In genomic region chr3:59161048-59161447, GRCh38 we compare ENCODE assay signal across 24 cellular contexts.
"Had no signal": no experiment of that assay in that cellular context is flagged by ENCODE, and none has a peak within 500 bp of the region (broad histone marks: within the 10 kb centered on the region; RNA-seq: fewer than 3 reads in every experiment).

No MANE protein-coding gene starts in this region.

- H3K4me1 ChIP-seq: gastrocnemius medialis, heart right ventricle, left lung, lower lobe of right lung had no signal

- H3K27ac ChIP-seq: coronary artery, dorsolateral prefrontal cortex, gastrocnemius medialis, heart right ventricle, left lung, lower lobe of right lung had no signal

- H3K9me3 ChIP-seq: esophagus squamous epithelium, gastrocnemius medialis, heart right ventricle, left lung, lower lobe of right lung, mucosa of descending colon had no signal

- ATAC-seq: gastrocnemius medialis, heart right ventricle, left cardiac atrium, left lung, left ventricle myocardium superior, lower lobe of right lung, mucosa of descending colon had no signal

- H3K4me3 ChIP-seq: coronary artery, dorsolateral prefrontal cortex, esophagus squamous epithelium, gastrocnemius medialis, heart right ventricle, left lung, lower lobe of right lung, mucosa of descending colon had no signal

- DNase-seq: dermis blood vessel endothelial cell; dorsolateral prefrontal cortex; effector CD4-positive, alpha-beta T cell; effector memory CD4-positive, alpha-beta T cell; esophagus squamous epithelium; foreskin fibroblast; foreskin melanocyte; gastrocnemius medialis; glutamatergic neuron; head of caudate nucleus; heart right ventricle; hippocampal formation; left cardiac atrium; left lung; left ventricle myocardium superior; lower lobe of right lung; mesenchymal stem cell; mucosa of descending colon; naive B cell had no signal

- H3K36me3 ChIP-seq: esophagus squamous epithelium, gastrocnemius medialis, heart right ventricle, left lung, lower lobe of right lung had no signal

- FAIRE-seq: colon, endothelial cell of umbilical vein, islet of Langerhans, keratinocyte had no signal

- H3K27me3 ChIP-seq: dorsolateral prefrontal cortex, esophagus squamous epithelium, gastrocnemius medialis, heart right ventricle, left lung had no signal
